Comparison of ENCODE assay signal across 24 cellular contexts in genomic region chr1:11560061-11560460, GRCh38.
"Had no signal": no experiment of that assay in that cellular context is flagged by ENCODE, and none has a peak within 500 bp of the region (broad histone marks: within the 10 kb centered on the region; RNA-seq: fewer than 3 reads in every experiment).

No MANE protein-coding gene starts in this region.

- H3K27me3 ChIP-seq: colonic mucosa had no signal

- H3K4me3 ChIP-seq: colonic mucosa, esophagus squamous epithelium, gastrocnemius medialis, heart right ventricle, left lung, lower lobe of right lung, mucosa of descending colon had no signal

- H3K27ac ChIP-seq: colonic mucosa, epithelial cell of prostate, esophagus squamous epithelium, gastrocnemius medialis, heart right ventricle, left lung, lower lobe of right lung had no signal

- ATAC-seq: effector memory CD8-positive, alpha-beta T cell; esophagus mucosa; gastrocnemius medialis; heart right ventricle; left cardiac atrium; left lung; left ventricle myocardium superior; lower lobe of right lung; mucosa of descending colon had no signal

- H3K4me1 ChIP-seq: colonic mucosa, esophagus squamous epithelium, gastrocnemius medialis, heart right ventricle, left lung, lower lobe of right lung had no signal

- H3K9me3 ChIP-seq: colonic mucosa, esophagus squamous epithelium, gastrocnemius medialis, heart right ventricle, left lung, lower lobe of right lung, mucosa of descending colon had no signal

- H3K36me3 ChIP-seq: colonic mucosa, esophagus squamous epithelium, gastrocnemius medialis, heart right ventricle, left lung, lower lobe of right lung had no signal

- DNase-seq: colonic mucosa; cortex of kidney; effector CD8-positive, alpha-beta T cell; effector memory CD8-positive, alpha-beta T cell; endodermal cell; erythroblast; esophagus squamous epithelium; foreskin fibroblast; foreskin melanocyte; gastrocnemius medialis; glutamatergic neuron; head of caudate nucleus; heart right ventricle; hippocampal formation; left cardiac atrium; left lung; left ventricle myocardium superior; lower lobe of right lung; mucosa of descending colon had no signal

- FAIRE-seq: endometrium, islet of Langerhans, keratinocyte had no signal
